In genomic region chr15:80732818-80733217, GRCh38 we compare ENCODE assay signal across 19 cellular contexts. TPM values are rescaled to one million over a fixed set of nuclear protein-coding genes. Genes with fewer than 3 reads are reported as not detected.
A peak's percentile ranks its signal among the peaks of the same experiment; 100 is the strongest.
DNase-seq lines count a peak whose midpoint lies in the region; ATAC-seq and TF ChIP-seq lines count a peak whose summit lies in the region.
"Had no signal": no experiment of that assay in that cellular context is flagged by ENCODE, and none has a peak within 500 bp of the region (broad histone marks: within the 10 kb centered on the region; RNA-seq: fewer than 3 reads in every experiment).

No MANE protein-coding gene starts in this region.

- no peak overlapping the region for H3K18ac ChIP-seq in mesenchymal stem cell (ENCODE audit: low read depth in 1 of 2, low read length in 2 of 2)

- H3K14ac ChIP-seq in mesenchymal stem cell (ENCODE audit: low read length in 2 of 2), result peak overlapping the region in 1 of 2 experiments; percentile 88

- H3K4ac ChIP-seq in mesenchymal stem cell (ENCODE audit: low read depth in 1 of 2, low read length in 2 of 2), result no peak overlapping the region

- H2BK120ac ChIP-seq in mesenchymal stem cell (ENCODE audit: low read depth, low read length), result no peak overlapping the region

- H3K79me1 ChIP-seq in mesenchymal stem cell (replicated peaks; ENCODE audit: low read length, poor library complexity, severe bottlenecking), result peaks cover 32% of the 10 kb centered on the region

- H2AK5ac ChIP-seq in mesenchymal stem cell (ENCODE audit: low read length, severe bottlenecking), result no peak overlapping the region

- DNase-seq in heart left ventricle, result no peak
- no peak for DNase-seq in cardiac septum (ENCODE audit: low spot score)
- DNase-seq in epithelial cell of esophagus (ENCODE audit: low read depth), result peak; percentile 13
- DNase-seq in mesenchymal stem cell, result no peak
- no peak for DNase-seq in NCI-H446 (lab: John Stamatoyannopoulos, UW)
- DNase-seq: C1 segment of cervical spinal cord, DMS153, KBM-7, NCI-H1048, NCI-H146, NCI-H2081 treated with DMSO at 0.1 percent for 48 hours, NCI-H226, SIG-M5 had no signal

- WGBS in heart left ventricle, 4 donors, result 89 to 93% (median 93%) methylated on average over 5 of the region's 5 CpGs
- 93% methylated on average over 5 of the region's 5 CpGs for WGBS in mesenchymal stem cell

- no peak overlapping the region for H3K23ac ChIP-seq in mesenchymal stem cell (ENCODE audit: low read length in 2 of 2)

- TF ChIP-seq CTCF in heart left ventricle (IDR thresholded peaks at IDR 0.05) (no peak), epithelial cell of esophagus (IDR thresholded peaks at IDR 0.05; ENCODE audit: insufficient read depth, low read depth, low read length, missing control alignments) (no peak)

- H3K4me1 ChIP-seq in heart left ventricle (peaks cover 0 to 23% (median 2%) of the 10 kb centered on the region in 12 donors), mesenchymal stem cell (ENCODE audit: control insufficient read depth, insufficient read depth, low read depth, low read length) (peaks cover 4% of the 10 kb centered on the region)

- peak overlapping the region; percentile 10 for H2AFZ ChIP-seq in mesenchymal stem cell (ENCODE audit: low read depth, low read length)

- no peak overlapping the region for H3K4me2 ChIP-seq in mesenchymal stem cell (ENCODE audit: low read length, poor library complexity, severe bottlenecking)

- no peak for TF ChIP-seq POLR2A in heart left ventricle (IDR thresholded peaks at IDR 0.05)

- no peak overlapping the region for H3K9ac ChIP-seq in mesenchymal stem cell (ENCODE audit: low read length)

- intact Hi-C loops in heart left ventricle (cut with DNase I) (no loop called here), cardiac septum (cut with DNase I) (no loop called here)

- peak overlapping the region; percentile 55 for H4K8ac ChIP-seq in mesenchymal stem cell (ENCODE audit: low read length)

- no peak overlapping the region for H4K91ac ChIP-seq in mesenchymal stem cell (ENCODE audit: low read length)

- ATAC-seq in heart left ventricle, result peak in 3 of 4 donors; percentile 9 to 49 (median 11)
- no peak for ATAC-seq in HG03097 (IDR thresholded peaks at IDR 0.05; ENCODE audit: low FRiP score, unreplicated experiment)
- no peak for ATAC-seq in GM19023 (IDR thresholded peaks at IDR 0.05; ENCODE audit: unreplicated experiment)
- ATAC-seq: HCT116, Panc1 had no signal

- H3K36me3 ChIP-seq in heart left ventricle (no peaks in the 10 kb centered on the region), mesenchymal stem cell (ENCODE audit: control insufficient read depth in 1 of 2, insufficient read depth in 2 of 2, low read depth in 1 of 2, low read length in 2 of 2) (peaks cover 0 to 14% of the 10 kb centered on the region in 2 experiments)

- H3K9me3 ChIP-seq in heart left ventricle, result no peaks in the 10 kb centered on the region
- H3K9me3 ChIP-seq in mesenchymal stem cell (ENCODE audit: control insufficient read depth, low read length), result no peaks in the 10 kb centered on the region

- H3K4me3 ChIP-seq in heart left ventricle (no peak overlapping the region), epithelial cell of esophagus (ENCODE audit: low read length) (no peak overlapping the region), mesenchymal stem cell (ENCODE audit: insufficient read depth in 1 of 2, low read depth in 1 of 2, low read length in 2 of 2) (no peak overlapping the region)

- H2BK5ac ChIP-seq in mesenchymal stem cell (ENCODE audit: low read depth, low read length, poor library complexity, severe bottlenecking), result no peak overlapping the region

- H3K27ac ChIP-seq in heart left ventricle, result peak overlapping the region in 1 of 12 donors; percentile 21
- H3K27ac ChIP-seq in mesenchymal stem cell (ENCODE audit: low read length, poor library complexity, severe bottlenecking), result no peak overlapping the region
- peak overlapping the region; percentile 38 for H3K27ac ChIP-seq in temporal lobe (ENCODE audit: low read depth, low read length)
- H3K27ac ChIP-seq: HL-60 had no signal

- no peak overlapping the region for H2BK12ac ChIP-seq in mesenchymal stem cell (ENCODE audit: low read length in 2 of 2)

- no peak overlapping the region for H2BK15ac ChIP-seq in mesenchymal stem cell (ENCODE audit: low read depth, poor library complexity, severe bottlenecking)

- no peaks in the 10 kb centered on the region for H3K27me3 ChIP-seq in heart left ventricle
- H3K27me3 ChIP-seq in mesenchymal stem cell (ENCODE audit: control insufficient read depth in 1 of 2, insufficient read depth in 1 of 2, low read length in 2 of 2), result no peaks in the 10 kb centered on the region

RNA-seq across cellular contexts. Expression of gene ABHD17C, which starts 37.7 kb away (rescaled TPM):
- total RNA-seq in heart left ventricle, result 10 to 100 TPM in 1 of 9 donors, 1 to 10 TPM in 8; 2.8 to 10.2 (median 5.6) TPM
- 1 to 10 TPM; 2.9 to 6.6 TPM for polyA plus RNA-seq in heart left ventricle
- total RNA-seq in cardiac septum, result 8.5 TPM
- 6.0 TPM for polyA plus RNA-seq in mesenchymal stem cell (2013, experiment 1 of 2)
- 6.4 TPM for polyA plus RNA-seq in mesenchymal stem cell (2013, experiment 2 of 2)
- 15.7 TPM for total RNA-seq in temporal lobe

RNA-seq across cellular contexts. Expression of gene CEMIP, which starts 46.4 kb away (rescaled TPM):
- 1 to 10 TPM in 2 of 9 donors, under 1 TPM in 7; 0.04 to 9.6 (median 0.23) TPM for total RNA-seq in heart left ventricle
- under 1 TPM; 0.08 to 0.19 TPM for polyA plus RNA-seq in heart left ventricle
- 0.46 TPM for total RNA-seq in cardiac septum
- polyA plus RNA-seq in mesenchymal stem cell (2013, experiment 1 of 2), result 4.8 TPM
- polyA plus RNA-seq in mesenchymal stem cell (2013, experiment 2 of 2), result 4.8 TPM
- 3.9 TPM for total RNA-seq in temporal lobe

Comparison
In these comparisons a context has a peak if more than half of its experiments do, and no peak if none do; other contexts are left out.
1. ATAC-seq: peak in heart left ventricle (3 of 4); none in HG03097 (single experiment) and GM19023 (single experiment).